In the genomic region with DNA sequence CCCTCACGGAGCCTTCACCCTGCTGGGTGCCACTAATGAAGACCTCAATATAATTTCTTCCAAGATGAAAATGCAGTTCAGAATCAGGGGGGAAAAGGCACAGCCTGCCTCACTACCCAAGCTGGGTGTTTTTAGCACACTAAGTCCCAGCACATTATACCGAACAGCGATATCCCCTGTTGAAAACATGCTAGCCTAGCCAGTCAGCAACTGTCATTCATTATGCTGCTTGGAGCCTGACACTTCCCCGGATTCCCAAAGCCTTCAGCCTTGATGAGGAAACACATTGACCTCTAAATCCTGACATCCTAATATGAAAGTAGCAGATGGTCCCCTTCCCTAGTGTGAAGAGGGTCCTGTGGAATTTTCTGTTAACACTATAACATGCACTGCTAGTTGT, we compare ENCODE assay signal across 29 cellular contexts. TPM values are rescaled to one million over a fixed set of nuclear protein-coding genes. Genes with fewer than 3 reads are reported as not detected.
A peak's percentile ranks its signal among the peaks of the same experiment; 100 is the strongest.
DNase-seq lines count a peak whose midpoint lies in the region; ATAC-seq and TF ChIP-seq lines count a peak whose summit lies in the region.
"Had no signal": no experiment of that assay in that cellular context is flagged by ENCODE, and none has a peak within 500 bp of the region (broad histone marks: within the 10 kb centered on the region; RNA-seq: fewer than 3 reads in every experiment).

No MANE protein-coding gene starts in this region.

- H3K23me2 ChIP-seq in H9 (ENCODE audit: insufficient read length, low read depth, low read length, poor library complexity, severe bottlenecking): no peaks in the 10 kb centered on the region

- H3K4me3 ChIP-seq in WERI-Rb-1 (ENCODE audit: low read depth, low read length) (peak overlapping the region; percentile 49), SJCRH30 (no peak overlapping the region), mucosa of descending colon (no peak overlapping the region)
- H3K4me3 ChIP-seq: body of pancreas, gastroesophageal sphincter, hepatocyte, psoas muscle had no signal

- H2AFZ ChIP-seq in H9 (ENCODE audit: low read length): no peak overlapping the region
- H2AFZ ChIP-seq: hepatocyte had no signal

- intact Hi-C loops in left cardiac atrium (cut with DNase I) (loop anchor here in 1 of 2 donors (10.0 kb wide), 1 partner anchor 729 kb away; no protein-coding TSS in a partner anchor), mucosa of descending colon (cut with DNase I, micrococcal nuclease) (no loop called here)

- DNase-seq in H9: no peak
- peak; percentile 68 for DNase-seq in WERI-Rb-1
- DNase-seq in left cardiac atrium: no peak
- no peak for DNase-seq in neural crest cell (ENCODE audit: low read depth, low spot score)
- no peak for DNase-seq in SJCRH30
- DNase-seq in mucosa of descending colon: no peak
- DNase-seq: activated CD4-positive, alpha-beta memory T cell treated with anti-CD3 and anti-CD28 coated beads for 36 hours; activated CD4-positive, alpha-beta T cell treated with anti-CD3 and anti-CD28 coated beads for 1 hour; activated CD8-positive, alpha-beta memory T cell treated with anti-CD3 and anti-CD28 coated beads, Interleukin-2, amount 50 U/mL, for 48 hours; activated naive CD4-positive, alpha-beta T cell treated with Interleukin-2 at 50 U/mL for 16 hours; body of pancreas; DMS53; HCEC 1CT; mammary epithelial cell; MV-4-11; NCI-H146; NCI-H446 treated with DMSO at 0.1 percent for 48 hours; nucleus accumbens; OCI-M1; psoas muscle; stimulated activated naive CD4-positive, alpha-beta T cell had no signal

- no peak overlapping the region for H3K9ac ChIP-seq in H9 (ENCODE audit: extremely low read depth, insufficient read length, low read length)

- TF ChIP-seq CTCF in H9 (conservative IDR thresholded peaks at IDR 0.05): no peak
- TF ChIP-seq CTCF in WERI-Rb-1 (IDR thresholded peaks at IDR 0.05; ENCODE audit: low read depth, low read length): no peak
- no peak for TF ChIP-seq CTCF in neural crest cell (conservative IDR thresholded peaks at IDR 0.05)
- no peak for TF ChIP-seq CTCF in mucosa of descending colon (IDR thresholded peaks at IDR 0.05)

- H3K79me2 ChIP-seq in H9 (ENCODE audit: insufficient read depth, low read length): no peaks in the 10 kb centered on the region
- H3K79me2 ChIP-seq: hepatocyte had no signal

- no peak overlapping the region for H3T11ph ChIP-seq in H9 (ENCODE audit: low read length)

- H4K91ac ChIP-seq in H9 (ENCODE audit: insufficient read length, low read depth, low read length): no peak overlapping the region

- H3K4me1 Mint-ChIP-seq in H9 (peaks cover 12 to 21% of the 10 kb centered on the region in 2 experiments), neural crest cell (peaks cover 43% of the 10 kb centered on the region)

- H2BK20ac ChIP-seq in H9 (ENCODE audit: low read depth, low read length, poor library complexity, severe bottlenecking): no peak overlapping the region

- H3K4ac ChIP-seq in H9 (ENCODE audit: low read depth, low read length): no peak overlapping the region

- H3K18ac ChIP-seq in H9 (ENCODE audit: insufficient read length, low read depth, low read length): no peak overlapping the region

- no peak overlapping the region for H2BK15ac ChIP-seq in H9 (ENCODE audit: low read depth, low read length)

- no peak overlapping the region for H3K4me2 ChIP-seq in H9 (ENCODE audit: insufficient read depth, insufficient read length, low read length)
- H3K4me2 ChIP-seq: hepatocyte had no signal

- H3K9me3 Mint-ChIP-seq in H9 (no peaks in the 10 kb centered on the region), neural crest cell (no peaks in the 10 kb centered on the region)
- H3K9me3 Mint-ChIP-seq: activated CD4-positive, alpha-beta memory T cell treated with anti-CD3 and anti-CD28 coated beads for 36 hours; activated T-helper 1 cell treated with anti-CD3 and anti-CD28 coated beads, Interleukin-12 subunit alpha, Interleukin-12 subunit beta, Interleukin-2, Interleukin-4 antibody, amounts not matched to agents 30 ng/mL and 10 ng/mL and 1 ng/mL, durations not matched to agents 14 hours and 24 hours and 36 hours; T-helper 1 cell treated with Interleukin-12 subunit alpha and Interleukin-12 subunit beta and Interleukin-4 antibody, amounts not matched to agents 30 μg/mL and 1 μg/mL, for 36 hours had no signal

- H2BK5ac ChIP-seq in H9 (ENCODE audit: insufficient read length, low read length): no peak overlapping the region

- no peaks in the 10 kb centered on the region for H3K36me3 ChIP-seq in WERI-Rb-1
- no peaks in the 10 kb centered on the region for H3K36me3 ChIP-seq in SJCRH30
- no peaks in the 10 kb centered on the region for H3K36me3 ChIP-seq in mucosa of descending colon (ENCODE audit: low read depth)
- H3K36me3 ChIP-seq: gastroesophageal sphincter had no signal

- H3K27ac ChIP-seq in H9 (ENCODE audit: insufficient read length, low read depth, low read length) (no peak overlapping the region), WERI-Rb-1 (peak overlapping the region; percentile 30), SJCRH30 (no peak overlapping the region)
- H3K27ac ChIP-seq: body of pancreas, gastroesophageal sphincter, hepatocyte, psoas muscle, RWPE1 had no signal

- H3K9me3 ChIP-seq in H9 (ENCODE audit: control insufficient read depth, low read depth, low read length) (no peaks in the 10 kb centered on the region), WERI-Rb-1 (ENCODE audit: severe bottlenecking) (no peaks in the 10 kb centered on the region), SJCRH30 (replicated peaks) (no peaks in the 10 kb centered on the region), mucosa of descending colon (no peaks in the 10 kb centered on the region)
- H3K9me3 ChIP-seq: body of pancreas, gastroesophageal sphincter, psoas muscle had no signal

- no peaks in the 10 kb centered on the region for H3K27me3 ChIP-seq in H9 (ENCODE audit: insufficient read depth, low read length)
- no peaks in the 10 kb centered on the region for H3K27me3 ChIP-seq in WERI-Rb-1 (ENCODE audit: insufficient read depth, low read depth, severe bottlenecking)
- H3K27me3 ChIP-seq in SJCRH30: no peaks in the 10 kb centered on the region
- H3K27me3 ChIP-seq: body of pancreas, gastroesophageal sphincter, hepatocyte had no signal

- no peaks in the 10 kb centered on the region for H3K79me1 ChIP-seq in H9 (ENCODE audit: insufficient read depth, low read depth, low read length, poor library complexity, severe bottlenecking)

- H3K4me3 Mint-ChIP-seq in H9 (no peak overlapping the region), neural crest cell (no peak overlapping the region)
- H3K4me3 Mint-ChIP-seq: activated CD4-positive, alpha-beta memory T cell treated with anti-CD3 and anti-CD28 coated beads for 36 hours; activated T-helper 1 cell treated with anti-CD3 and anti-CD28 coated beads, Interleukin-12 subunit alpha, Interleukin-12 subunit beta, Interleukin-2, Interleukin-4 antibody, amounts not matched to agents 30 ng/mL and 10 ng/mL and 1 ng/mL, durations not matched to agents 14 hours and 24 hours and 36 hours; T-helper 1 cell treated with Interleukin-12 subunit alpha and Interleukin-12 subunit beta and Interleukin-4 antibody, amounts not matched to agents 30 μg/mL and 1 μg/mL, for 36 hours had no signal

- WGBS in H9 (ENCODE audit: extremely low coverage, insufficient read length, low lambda C conversion rate): no CpG with 5 or more reads among the region's 4 CpGs

- no peak overlapping the region for H3K23ac ChIP-seq in H9 (ENCODE audit: insufficient read length, low read depth, low read length)

- peaks cover 2% of the 10 kb centered on the region; the same call in 1 of the 2 replicates for H3K4me1 ChIP-seq in H9 (ENCODE audit: insufficient read depth, low read length)
- H3K4me1 ChIP-seq in SJCRH30: 0 out of 2 replicates have a peak, but pooled peaks cover 3% of the 10 kb centered on the region
- H3K4me1 ChIP-seq in mucosa of descending colon (ENCODE audit: low read depth): no peaks in the 10 kb centered on the region
- H3K4me1 ChIP-seq: body of pancreas had no signal

- ATAC-seq in left cardiac atrium: peak; percentile 61 to 67
- no peak for ATAC-seq in GM21515 (IDR thresholded peaks at IDR 0.05; ENCODE audit: unreplicated experiment)
- ATAC-seq in mucosa of descending colon: no peak
- ATAC-seq in GM18873 (IDR thresholded peaks at IDR 0.05; ENCODE audit: low FRiP score, unreplicated experiment): no peak
- ATAC-seq: body of pancreas, gastroesophageal sphincter, psoas muscle, SK-N-SH treated with all-trans-retinoic acid at 6 μM for 48 hours had no signal

- H3K27ac Mint-ChIP-seq in H9 (peak overlapping the region in 1 of 3 experiments; percentile 53; a peak in 3 of 7 replicates), neural crest cell (ENCODE audit: unreplicated experiment) (peak overlapping the region; percentile 15)
- H3K27ac Mint-ChIP-seq: activated CD4-positive, alpha-beta memory T cell treated with anti-CD3 and anti-CD28 coated beads for 36 hours; activated T-helper 1 cell treated with anti-CD3 and anti-CD28 coated beads, Interleukin-12 subunit alpha, Interleukin-12 subunit beta, Interleukin-2, Interleukin-4 antibody, amounts not matched to agents 30 ng/mL and 10 ng/mL and 1 ng/mL, durations not matched to agents 14 hours and 24 hours and 36 hours; T-helper 1 cell treated with Interleukin-12 subunit alpha and Interleukin-12 subunit beta and Interleukin-4 antibody, amounts not matched to agents 30 μg/mL and 1 μg/mL, for 36 hours had no signal

- H2BK120ac ChIP-seq in H9 (ENCODE audit: low read depth, low read length, poor library complexity, severe bottlenecking): no peak overlapping the region

- no peak overlapping the region for H3K14ac ChIP-seq in H9 (ENCODE audit: insufficient read depth, low read length)

- no peak overlapping the region for H2BK12ac ChIP-seq in H9 (ENCODE audit: insufficient read length, low read depth, low read length)

- no peak overlapping the region for H4K5ac ChIP-seq in H9 (ENCODE audit: insufficient read length, low read depth, low read length)

- no peaks in the 10 kb centered on the region for H4K20me1 ChIP-seq in H9 (ENCODE audit: control insufficient read depth, insufficient read depth, insufficient read length)

- peak overlapping the region; percentile 69 for H3K56ac ChIP-seq in H9 (ENCODE audit: insufficient read length, low read depth, low read length)

- H2AK5ac ChIP-seq in H9 (ENCODE audit: insufficient read length, low read length): no peak overlapping the region

- peaks cover 1 to 11% (median 9%) of the 10 kb centered on the region in 3 experiments; a peak in 4 of 7 replicates for H3K36me3 Mint-ChIP-seq in H9 (ENCODE audit: insufficient read depth in 1 of 3, low read depth in 3 of 3)
- H3K36me3 Mint-ChIP-seq in neural crest cell (ENCODE audit: low read depth): peaks cover 4% of the 10 kb centered on the region
- H3K36me3 Mint-ChIP-seq: activated CD4-positive, alpha-beta memory T cell treated with anti-CD3 and anti-CD28 coated beads for 36 hours had no signal

- H4K8ac ChIP-seq in H9 (replicated peaks; ENCODE audit: insufficient read length, low read depth, low read length): no peak overlapping the region

- H3K27me3 Mint-ChIP-seq in H9 (ENCODE audit: low read depth) (no peaks in the 10 kb centered on the region), neural crest cell (ENCODE audit: low read depth) (no peaks in the 10 kb centered on the region)
- H3K27me3 Mint-ChIP-seq: activated CD4-positive, alpha-beta memory T cell treated with anti-CD3 and anti-CD28 coated beads for 36 hours had no signal

RNA-seq across cellular contexts. Expression of a gene that starts 55.9 kb away (rescaled TPM):
- total RNA-seq in H9 (2021): 19.3 and 19.8 TPM in 2 replicates
- total RNA-seq in left cardiac atrium: 1 to 10 TPM; 3.3 to 4.7 TPM
- total RNA-seq in neural crest cell: 18.7 and 19.2 TPM in 2 replicates
- total RNA-seq in SJCRH30 (2014; rRNA removed; shearing (Covaris generic)): 1.2 and 2.1 TPM in 2 replicates
- total RNA-seq in mucosa of descending colon: 1 to 10 TPM in 2 of 3 donors, under 1 TPM in 1; 0.70 to 2.9 (median 1.5) TPM

Comparison
In these comparisons a context has a peak if more than half of its experiments do, and no peak if none do; other contexts are left out.
1. ATAC-seq: peak in left cardiac atrium (2 of 2); none in GM21515 (single experiment), mucosa of descending colon (single experiment) and GM18873 (single experiment).